Comparison of ENCODE assay signal across 11 cellular contexts in the genomic region with DNA sequence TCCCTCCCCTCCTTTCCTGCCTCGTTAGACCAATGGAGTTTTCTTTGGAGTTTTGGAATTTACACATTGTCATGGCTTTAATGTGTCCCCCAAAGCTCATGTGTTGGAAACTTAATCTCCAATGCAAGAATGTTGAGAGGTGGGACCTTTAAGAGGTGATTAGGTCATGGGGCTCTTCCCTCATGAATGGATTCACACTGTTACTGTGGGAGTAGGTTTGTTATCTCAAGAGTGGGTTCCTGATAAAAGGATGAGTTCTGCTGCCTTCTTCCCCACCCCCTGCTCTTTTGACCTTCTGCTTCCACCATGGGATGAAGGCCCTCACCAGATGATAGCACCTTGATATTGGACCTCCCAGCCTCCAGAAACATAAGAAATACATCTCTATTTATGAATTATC. TPM values are rescaled to one million over a fixed set of nuclear protein-coding genes. Genes with fewer than 3 reads are reported as not detected.
"Had no signal": no experiment of that assay in that cellular context is flagged by ENCODE, and none has a peak within 500 bp of the region (broad histone marks: within the 10 kb centered on the region; RNA-seq: fewer than 3 reads in every experiment).

No MANE protein-coding gene starts in this region.

- H3K27ac Mint-ChIP-seq: IgD-negative memory B cell had no signal

- H3K4me3 Mint-ChIP-seq: IgD-negative memory B cell had no signal

- H3K4me1 ChIP-seq: HAP-1 had no signal

- ATAC-seq: HCT116, HepG2 had no signal

- H3K4me1 Mint-ChIP-seq: IgD-negative memory B cell had no signal

- H3K36me3 ChIP-seq: HAP-1 had no signal

- DNase-seq: GM23248, GOT3, H7, KBM-7 had no signal

- H3K9me3 Mint-ChIP-seq: IgD-negative memory B cell had no signal

- H3K9me3 ChIP-seq: HAP-1 had no signal

- H3K36me3 Mint-ChIP-seq: IgD-negative memory B cell had no signal

- H3K27ac ChIP-seq: GM23248, HL-60 had no signal

- H3K4me3 ChIP-seq: GM23248, HAP-1 had no signal

- FAIRE-seq: HepG2 had no signal

- H3K9ac ChIP-seq: GM23248 had no signal

- H3K27me3 Mint-ChIP-seq: IgD-negative memory B cell had no signal

RNA-seq across cellular contexts. Expression of a gene that starts 41.0 kb away (rescaled TPM):
- total RNA-seq: GM23248, H4, HepG2, HT1080 had no signal
- polyA plus RNA-seq: IgD-negative memory B cell had no signal
